23 cellular contexts compared by ENCODE assay signal in genomic region chr15:95347846-95348245, GRCh38.
A peak's percentile ranks its signal among the peaks of the same experiment; 100 is the strongest.
DNase-seq lines count a peak whose midpoint lies in the region; ATAC-seq and TF ChIP-seq lines count a peak whose summit lies in the region.
"Had no signal": no experiment of that assay in that cellular context is flagged by ENCODE, and none has a peak within 500 bp of the region (broad histone marks: within the 10 kb centered on the region; RNA-seq: fewer than 3 reads in every experiment).

No MANE protein-coding gene starts in this region.

- no peak overlapping the region for H3K27ac Mint-ChIP-seq in activated CD8-positive, alpha-beta T cell treated with anti-CD3 and anti-CD28 coated beads for 36 hours
- H3K27ac Mint-ChIP-seq in activated CD8-positive, alpha-beta T cell treated with anti-CD3 and anti-CD28 coated beads, Interleukin-2, amount 10 ng/mL, durations not matched to agents 7 days and 5 days, result no peak overlapping the region
- H3K27ac Mint-ChIP-seq in endodermal cell, result no peak overlapping the region
- H3K27ac Mint-ChIP-seq: CD8-positive, alpha-beta T cell had no signal

- H3K9me3 ChIP-seq in IMR-90 (ENCODE audit: control insufficient read depth, insufficient read depth, low read length), result no peaks in the 10 kb centered on the region
- H3K9me3 ChIP-seq in endodermal cell (ENCODE audit: control insufficient read depth, low read length), result no peaks in the 10 kb centered on the region
- H3K9me3 ChIP-seq in right atrium auricular region, result no peaks in the 10 kb centered on the region
- H3K9me3 ChIP-seq: MG63 had no signal

- no peak overlapping the region for H2AK5ac ChIP-seq in IMR-90 (ENCODE audit: low read depth, low read length)

- no peak overlapping the region for H4K8ac ChIP-seq in IMR-90 (ENCODE audit: low read depth in 2 of 2, low read length in 2 of 2)

- no peak for TF ChIP-seq POLR2A in IMR-90 (IDR thresholded peaks at IDR 0.05; ENCODE audit: low read depth, low read length)

- H3K36me3 ChIP-seq in IMR-90 (ENCODE audit: control insufficient read depth, insufficient read depth, low read length), result no peaks in the 10 kb centered on the region
- no peaks in the 10 kb centered on the region for H3K36me3 ChIP-seq in endodermal cell (ENCODE audit: control insufficient read depth, insufficient read depth, low read length)
- no peaks in the 10 kb centered on the region for H3K36me3 ChIP-seq in right atrium auricular region
- H3K36me3 ChIP-seq: MG63 had no signal

- dilution Hi-C loops in IMR-90 (cut with HindIII; ENCODE audit: low sequenced_read_pairs, unreplicated experiment), result no loop called here

- H2BK15ac ChIP-seq in IMR-90 (ENCODE audit: low read depth, low read length), result no peak overlapping the region

- peaks cover 7% of the 10 kb centered on the region for H3K4me1 ChIP-seq in IMR-90 (ENCODE audit: control insufficient read depth, insufficient read depth, low read length)
- peaks cover 4% of the 10 kb centered on the region for H3K4me1 ChIP-seq in endodermal cell (ENCODE audit: control insufficient read depth, insufficient read depth, low read length)
- H3K4me1 ChIP-seq in right atrium auricular region, result no peaks in the 10 kb centered on the region

- WGBS in IMR-90 (ENCODE audit: extremely low coverage in 2 of 2, insufficient read length in 1 of 2), 2 experiments, result 100% methylated on average over 1 of the region's 1 CpG; no CpG with 5 or more reads in 1 of the 2 experiments
- WGBS in endodermal cell (ENCODE audit: insufficient coverage in 1 of 2, insufficient read length in 1 of 2), 2 experiments, result 92% methylated on average over 1 of the region's 1 CpG; no CpG with 5 or more reads in 1 of the 2 experiments

- in situ Hi-C loops in IMR-90 (cut with MboI; ENCODE audit: low sequenced_read_pairs), result no loop called here

- no peak for TF ChIP-seq RAD21 in IMR-90 (IDR thresholded peaks at IDR 0.05; ENCODE audit: low read length)

- H3K23ac ChIP-seq in IMR-90 (ENCODE audit: low read depth, low read length), result no peak overlapping the region

- H4K20me1 ChIP-seq in IMR-90 (ENCODE audit: insufficient read depth, low read length), result no peaks in the 10 kb centered on the region

- intact Hi-C loops in activated CD8-positive, alpha-beta T cell treated with anti-CD3 and anti-CD28 coated beads for 36 hours (cut with micrococcal nuclease), result no loop called here
- intact Hi-C loops in IMR-90 (cut with micrococcal nuclease), result no loop called here

- BruUV-seq in IMR-90 (replicated peaks; lab: Mats Ljungman, UMichigan), result no TSS peak

- no peak overlapping the region for H3K18ac ChIP-seq in IMR-90 (ENCODE audit: low read depth, low read length)

- POLR2A ChIA-PET in activated CD8-positive, alpha-beta T cell treated with anti-CD3 and anti-CD28 coated beads for 36 hours (lab: Charles Lee), result no interaction called here
- POLR2A ChIA-PET in activated CD8-positive, alpha-beta T cell treated with anti-CD3 and anti-CD28 coated beads, Interleukin-2, amount 10 ng/mL, durations not matched to agents 7 days and 5 days (lab: Charles Lee), result interaction anchor here (0.6 kb wide), 1 partner anchor 121 kb away, joined by 3 read pairs; no protein-coding TSS in a partner anchor
- POLR2A ChIA-PET in IMR-90 (lab: Charles Lee; ENCODE audit: unreplicated experiment), result no interaction called here

- no peak overlapping the region for H2BK5ac ChIP-seq in IMR-90 (ENCODE audit: low read depth, low read length, poor library complexity, severe bottlenecking)

- no peaks in the 10 kb centered on the region for H3K36me3 Mint-ChIP-seq in activated CD8-positive, alpha-beta T cell treated with anti-CD3 and anti-CD28 coated beads for 36 hours (ENCODE audit: low read depth)
- no peaks in the 10 kb centered on the region for H3K36me3 Mint-ChIP-seq in activated CD8-positive, alpha-beta T cell treated with anti-CD3 and anti-CD28 coated beads, Interleukin-2, amount 10 ng/mL, durations not matched to agents 7 days and 5 days (ENCODE audit: low read depth)
- no peaks in the 10 kb centered on the region for H3K36me3 Mint-ChIP-seq in endodermal cell (ENCODE audit: low read depth)
- H3K36me3 Mint-ChIP-seq: CD8-positive, alpha-beta T cell had no signal

- H4K91ac ChIP-seq in IMR-90 (ENCODE audit: insufficient read depth, low read depth, low read length), result peak overlapping the region; percentile 34

- H2BK120ac ChIP-seq in IMR-90 (ENCODE audit: low read depth, low read length), result no peak overlapping the region; the same call in 1 of the 2 replicates

- no peak overlapping the region for H2AK9ac ChIP-seq in IMR-90 (replicated peaks; ENCODE audit: low read depth, low read length, poor library complexity)

- peaks cover 4% of the 10 kb centered on the region for H3K27me3 Mint-ChIP-seq in activated CD8-positive, alpha-beta T cell treated with anti-CD3 and anti-CD28 coated beads for 36 hours
- peaks cover 6% of the 10 kb centered on the region for H3K27me3 Mint-ChIP-seq in activated CD8-positive, alpha-beta T cell treated with anti-CD3 and anti-CD28 coated beads, Interleukin-2, amount 10 ng/mL, durations not matched to agents 7 days and 5 days (ENCODE audit: low read depth)
- no peaks in the 10 kb centered on the region for H3K27me3 Mint-ChIP-seq in endodermal cell (ENCODE audit: insufficient read depth)

- no peak for TF ChIP-seq CTCF in activated CD8-positive, alpha-beta T cell treated with anti-CD3 and anti-CD28 coated beads for 36 hours (IDR thresholded peaks at IDR 0.05)
- TF ChIP-seq CTCF in IMR-90 (conservative IDR thresholded peaks at IDR 0.05; ENCODE audit: low read depth, low read length) (no peak), endodermal cell (conservative IDR thresholded peaks at IDR 0.05) (no peak), right atrium auricular region (IDR thresholded peaks at IDR 0.05) (no peak)

- no peak overlapping the region for H3K4me2 ChIP-seq in IMR-90 (ENCODE audit: low read depth, low read length)

- H2BK20ac ChIP-seq in IMR-90 (ENCODE audit: low read depth, low read length), result peak overlapping the region; percentile 56; the same call in 1 of the 2 replicates

- CTCF ChIA-PET in activated CD8-positive, alpha-beta T cell treated with anti-CD3 and anti-CD28 coated beads for 36 hours (lab: Charles Lee), result no interaction called here
- CTCF ChIA-PET in activated CD8-positive, alpha-beta T cell treated with anti-CD3 and anti-CD28 coated beads, Interleukin-2, amount 10 ng/mL, durations not matched to agents 7 days and 5 days (lab: Charles Lee), result interaction anchor here (0.6 kb wide), 1 partner anchor 677 kb away, joined by 4 read pairs; no protein-coding TSS in a partner anchor
- CTCF ChIA-PET in IMR-90 (lab: Yijun Ruan, JAX), result no interaction called here

- no peak overlapping the region for H3K4me3 Mint-ChIP-seq in activated CD8-positive, alpha-beta T cell treated with anti-CD3 and anti-CD28 coated beads for 36 hours
- H3K4me3 Mint-ChIP-seq in activated CD8-positive, alpha-beta T cell treated with anti-CD3 and anti-CD28 coated beads, Interleukin-2, amount 10 ng/mL, durations not matched to agents 7 days and 5 days, result no peak overlapping the region
- H3K4me3 Mint-ChIP-seq in endodermal cell, result no peak overlapping the region
- H3K4me3 Mint-ChIP-seq: CD8-positive, alpha-beta T cell had no signal

- H2AFZ ChIP-seq in IMR-90 (replicated peaks; ENCODE audit: low read length, poor library complexity), result peak overlapping the region; percentile 26

- H3K27ac ChIP-seq in IMR-90 (ENCODE audit: insufficient read depth, low read length) (no peak overlapping the region), endodermal cell (ENCODE audit: low read depth, low read length) (no peak overlapping the region), right atrium auricular region (no peak overlapping the region)

- H3K14ac ChIP-seq in IMR-90 (replicated peaks; ENCODE audit: low read depth, low read length), result no peak overlapping the region; the same call in 1 of the 2 replicates

- no peak overlapping the region for H3K56ac ChIP-seq in IMR-90 (ENCODE audit: extremely low read depth, insufficient read depth, low read length)

- no peaks in the 10 kb centered on the region for H3K9me3 Mint-ChIP-seq in activated CD8-positive, alpha-beta T cell treated with anti-CD3 and anti-CD28 coated beads for 36 hours
- no peaks in the 10 kb centered on the region for H3K9me3 Mint-ChIP-seq in activated CD8-positive, alpha-beta T cell treated with anti-CD3 and anti-CD28 coated beads, Interleukin-2, amount 10 ng/mL, durations not matched to agents 7 days and 5 days (ENCODE audit: insufficient read depth)
- H3K9me3 Mint-ChIP-seq in endodermal cell, result no peaks in the 10 kb centered on the region
- H3K9me3 Mint-ChIP-seq: CD8-positive, alpha-beta T cell had no signal

- H3K4ac ChIP-seq in IMR-90 (ENCODE audit: low read depth, low read length), result no peak overlapping the region; the same call in 1 of the 2 replicates

- H3K79me1 ChIP-seq in IMR-90 (ENCODE audit: low read depth in 1 of 2, low read length in 2 of 2), result no peaks in the 10 kb centered on the region

- H3K9me1 ChIP-seq in IMR-90 (ENCODE audit: insufficient read depth, low read length), result no peaks in the 10 kb centered on the region

- peak; percentile 62 for ATAC-seq in activated CD8-positive, alpha-beta T cell treated with anti-CD3 and anti-CD28 coated beads for 36 hours
- ATAC-seq in activated CD8-positive, alpha-beta T cell treated with anti-CD3 and anti-CD28 coated beads, Interleukin-2, amount 10 ng/mL, durations not matched to agents 7 days and 5 days, result no peak
- ATAC-seq in IMR-90 (ENCODE audit: low read depth), result no peak
- ATAC-seq: CD8-positive, alpha-beta T cell had no signal

- H3K4me3 ChIP-seq in IMR-90 (ENCODE audit: insufficient read depth, low read depth, low read length), result no peak overlapping the region
- H3K4me3 ChIP-seq in endodermal cell (ENCODE audit: low read length), result no peak overlapping the region
- no peak overlapping the region for H3K4me3 ChIP-seq in right atrium auricular region
- H3K4me3 ChIP-seq: MG63 had no signal

- peak; percentile 30 for DNase-seq in activated CD8-positive, alpha-beta T cell treated with anti-CD3 and anti-CD28 coated beads for 36 hours
- no peak for DNase-seq in activated CD8-positive, alpha-beta T cell treated with anti-CD3 and anti-CD28 coated beads, Interleukin-2, amount 10 ng/mL, durations not matched to agents 7 days and 5 days
- no peak for DNase-seq in IMR-90
- peak; percentile 50 for DNase-seq in endodermal cell
- peak; percentile 24 for DNase-seq in stimulated activated CD8-positive, alpha-beta memory T cell treated with anti-CD3 and anti-CD28 coated beads, Interleukin-4, amount 100 ng/mL, for 48 hours
- DNase-seq in amniotic stem cell (lab: John Stamatoyannopoulos, UW), result no peak
- no peak for DNase-seq in right atrium auricular region (ENCODE audit: low spot score)
- DNase-seq in cortex of kidney (lab: John Stamatoyannopoulos, UW), result no peak
- DNase-seq: 8988T; AML-193; C1 segment of cervical spinal cord; CD8-positive, alpha-beta T cell; DND-41; GOT3; Kasumi-1; MG63; NCI-H1048; NCI-H1436; NCI-H187 treated with DMSO at 0.1 percent for 48 hours; NCI-H510A; NCI-H774; OCI-M1; Right ventricle myocardium superior had no signal

- no peaks in the 10 kb centered on the region for H3K27me3 ChIP-seq in IMR-90 (ENCODE audit: control insufficient read depth, insufficient read depth, low read length)
- no peaks in the 10 kb centered on the region for H3K27me3 ChIP-seq in endodermal cell (ENCODE audit: control insufficient read depth, insufficient read depth, low read length, poor library complexity, severe bottlenecking)
- H3K27me3 ChIP-seq in right atrium auricular region, result no peaks in the 10 kb centered on the region
- H3K27me3 ChIP-seq: MG63 had no signal

- 0 out of 2 replicates have a peak overlapping the region, but pooled peaks have one; percentile 23 for H4K5ac ChIP-seq in IMR-90 (ENCODE audit: low read depth, low read length)

- H3K4me1 Mint-ChIP-seq in activated CD8-positive, alpha-beta T cell treated with anti-CD3 and anti-CD28 coated beads for 36 hours (ENCODE audit: low read depth), result no peaks in the 10 kb centered on the region
- no peaks in the 10 kb centered on the region for H3K4me1 Mint-ChIP-seq in activated CD8-positive, alpha-beta T cell treated with anti-CD3 and anti-CD28 coated beads, Interleukin-2, amount 10 ng/mL, durations not matched to agents 7 days and 5 days (ENCODE audit: low read depth)
- peaks cover 4% of the 10 kb centered on the region for H3K4me1 Mint-ChIP-seq in endodermal cell

- no peak overlapping the region for H3K9ac ChIP-seq in IMR-90 (ENCODE audit: low read depth, low read length)
- no peak overlapping the region for H3K9ac ChIP-seq in endodermal cell (ENCODE audit: extremely low read depth, low read length, poor library complexity, severe bottlenecking)

Comparison
In these comparisons a context has a peak if more than half of its experiments do, and no peak if none do; other contexts are left out.
1. DNase-seq: peak in activated CD8-positive, alpha-beta T cell treated with anti-CD3 and anti-CD28 coated beads for 36 hours (single experiment), endodermal cell (single experiment) and stimulated activated CD8-positive, alpha-beta memory T cell treated with anti-CD3 and anti-CD28 coated beads, Interleukin-4, amount 100 ng/mL, for 48 hours (single experiment); none in activated CD8-positive, alpha-beta T cell treated with anti-CD3 and anti-CD28 coated beads, Interleukin-2, amount 10 ng/mL, durations not matched to agents 7 days and 5 days (single experiment), IMR-90 (single experiment), amniotic stem cell (single experiment), right atrium auricular region (single experiment) and cortex of kidney (single experiment).